Comparison of ENCODE assay signal across 10 cellular contexts in genomic region chr3:134651347-134652041, GRCh38. TPM values are rescaled to one million over a fixed set of nuclear protein-coding genes. Genes with fewer than 3 reads are reported as not detected.
DNase-seq lines count a peak whose midpoint lies in the region; ATAC-seq, FAIRE-seq and TF ChIP-seq lines count a peak whose summit lies in the region.
"Had no signal": no experiment of that assay in that cellular context is flagged by ENCODE, and none has a peak within 500 bp of the region (broad histone marks: within the 10 kb centered on the region; RNA-seq: fewer than 3 reads in every experiment).

No MANE protein-coding gene starts in this region.

- no peaks in the 10 kb centered on the region for H3K9me3 Mint-ChIP-seq in nephron
- H3K9me3 Mint-ChIP-seq in stimulated activated memory B cell treated with anti-CD40 and anti-IgM and Interleukin-4, amounts not matched to agents 10 μg/mL and 1 μg/mL and 100 μg/mL, for 72 hours, result no peaks in the 10 kb centered on the region
- H3K9me3 Mint-ChIP-seq: stimulated activated effector memory CD8-positive, alpha-beta T cell treated with anti-CD3 and anti-CD28 coated beads, Interleukin-12 subunit alpha, Interleukin-12 subunit beta, amount 100 ng/mL, for 72 hours; T-helper 1 cell treated with Interleukin-12 subunit alpha and Interleukin-12 subunit beta and Interleukin-4 antibody, amounts not matched to agents 30 μg/mL and 1 μg/mL, for 36 hours had no signal

- H3K27me3 ChIP-seq in ACC112 (ENCODE audit: insufficient read depth, low read length) (no peaks in the 10 kb centered on the region), Panc1 (ENCODE audit: control insufficient read depth, insufficient read depth, low read length) (peaks cover 27% of the 10 kb centered on the region)

- peak; percentile 10; the same call in 1 of the 2 replicates for ATAC-seq in Panc1
- no peak for ATAC-seq in stimulated activated memory B cell treated with anti-CD40 and anti-IgM and Interleukin-4, amounts not matched to agents 10 μg/mL and 1 μg/mL and 100 μg/mL, for 72 hours
- ATAC-seq: stimulated activated effector memory CD8-positive, alpha-beta T cell treated with anti-CD3 and anti-CD28 coated beads, Interleukin-12 subunit alpha, Interleukin-12 subunit beta, amount 100 ng/mL, for 72 hours had no signal

- in situ Hi-C loops in Panc1 (cut with HindIII; ENCODE audit: low pct_unique_long_range_greater_than_20kb, low sequenced_read_pairs), result no loop called here

- peak overlapping the region; percentile 79 to 84 (median 80) for H3K4me3 Mint-ChIP-seq in nephron
- no peak overlapping the region for H3K4me3 Mint-ChIP-seq in stimulated activated memory B cell treated with anti-CD40 and anti-IgM and Interleukin-4, amounts not matched to agents 10 μg/mL and 1 μg/mL and 100 μg/mL, for 72 hours
- H3K4me3 Mint-ChIP-seq: stimulated activated effector memory CD8-positive, alpha-beta T cell treated with anti-CD3 and anti-CD28 coated beads, Interleukin-12 subunit alpha, Interleukin-12 subunit beta, amount 100 ng/mL, for 72 hours; T-helper 1 cell treated with Interleukin-12 subunit alpha and Interleukin-12 subunit beta and Interleukin-4 antibody, amounts not matched to agents 30 μg/mL and 1 μg/mL, for 36 hours had no signal

- no TSS peak for BruUV-seq in Panc1 (replicated peaks; lab: Mats Ljungman, UMichigan)

- H3K27me3 Mint-ChIP-seq in nephron (ENCODE audit: low read depth), result peaks cover 74% of the 10 kb centered on the region
- H3K27me3 Mint-ChIP-seq in stimulated activated memory B cell treated with anti-CD40 and anti-IgM and Interleukin-4, amounts not matched to agents 10 μg/mL and 1 μg/mL and 100 μg/mL, for 72 hours, result peaks cover 53% of the 10 kb centered on the region

- H3K4me3 ChIP-seq in ACC112 (ENCODE audit: low read depth, low read length) (peak overlapping the region; percentile 80), Panc1 (ENCODE audit: low read depth in 2 of 2, low read length in 2 of 2) (peak overlapping the region; percentile 32 to 34)

- DNase-seq in Panc1 (ENCODE audit: low read depth, low spot score) (no peak), fibroblast of peridontal ligament (ENCODE audit: extremely low read depth) (peak; percentile 61), GM12891 (ENCODE audit: insufficient read length, low spot score) (no peak), HT-29 (ENCODE audit: low spot score) (no peak), GDM1 (lab: John Stamatoyannopoulos, UW) (no peak)

- no peak for FAIRE-seq in GM12891 (lab: Jason Lieb, UNC)

- no peak overlapping the region for H3K27ac Mint-ChIP-seq in nephron
- H3K27ac Mint-ChIP-seq in stimulated activated memory B cell treated with anti-CD40 and anti-IgM and Interleukin-4, amounts not matched to agents 10 μg/mL and 1 μg/mL and 100 μg/mL, for 72 hours, result no peak overlapping the region
- H3K27ac Mint-ChIP-seq: stimulated activated effector memory CD8-positive, alpha-beta T cell treated with anti-CD3 and anti-CD28 coated beads, Interleukin-12 subunit alpha, Interleukin-12 subunit beta, amount 100 ng/mL, for 72 hours; T-helper 1 cell treated with Interleukin-12 subunit alpha and Interleukin-12 subunit beta and Interleukin-4 antibody, amounts not matched to agents 30 μg/mL and 1 μg/mL, for 36 hours had no signal

- no peaks in the 10 kb centered on the region for H3K36me3 ChIP-seq in ACC112 (ENCODE audit: insufficient read depth, low read length)
- H3K36me3 ChIP-seq in Panc1 (ENCODE audit: control insufficient read depth, insufficient read depth, low read length), result no peaks in the 10 kb centered on the region

- CTCF ChIA-PET in Panc1 (lab: Charles Lee), result no interaction called here

- peak overlapping the region; percentile 67 for H2AFZ ChIP-seq in ACC112 (ENCODE audit: low read length, unreplicated experiment)

- intact Hi-C loops in Panc1 (cut with micrococcal nuclease; ENCODE audit: unreplicated experiment), result no loop called here

- no peak for TF ChIP-seq POLR2A in GM12891 (IDR thresholded peaks at IDR 0.05; ENCODE audit: low read depth, low read length)

- no peaks in the 10 kb centered on the region for H3K9me3 ChIP-seq in Panc1 (ENCODE audit: control insufficient read depth, insufficient read depth, low read depth, low read length)

- TF ChIP-seq CTCF in Panc1 (IDR thresholded peaks at IDR 0.05) (no peak), nephron (IDR thresholded peaks at IDR 0.05; ENCODE audit: unreplicated experiment in 3 of 3) (no peak)

- POLR2A ChIA-PET in Panc1 (lab: Charles Lee), result no interaction called here

- H3K4me1 ChIP-seq in ACC112 (ENCODE audit: control insufficient read depth, insufficient read depth, low read length, unreplicated experiment), result peaks cover 22% of the 10 kb centered on the region
- H3K4me1 ChIP-seq in Panc1 (ENCODE audit: control insufficient read depth, insufficient read depth, low read length), result peaks cover 9% of the 10 kb centered on the region

- H3K36me3 Mint-ChIP-seq in nephron (ENCODE audit: low read depth), result no peaks in the 10 kb centered on the region
- H3K36me3 Mint-ChIP-seq in stimulated activated memory B cell treated with anti-CD40 and anti-IgM and Interleukin-4, amounts not matched to agents 10 μg/mL and 1 μg/mL and 100 μg/mL, for 72 hours, result no peaks in the 10 kb centered on the region
- H3K36me3 Mint-ChIP-seq: stimulated activated effector memory CD8-positive, alpha-beta T cell treated with anti-CD3 and anti-CD28 coated beads, Interleukin-12 subunit alpha, Interleukin-12 subunit beta, amount 100 ng/mL, for 72 hours had no signal

- H3K79me2 ChIP-seq in ACC112 (ENCODE audit: control insufficient read depth, insufficient read depth, low read length, unreplicated experiment), result no peaks in the 10 kb centered on the region

- H3K4me1 Mint-ChIP-seq in nephron, result peaks cover 16% of the 10 kb centered on the region
- H3K4me1 Mint-ChIP-seq in stimulated activated memory B cell treated with anti-CD40 and anti-IgM and Interleukin-4, amounts not matched to agents 10 μg/mL and 1 μg/mL and 100 μg/mL, for 72 hours, result peaks cover 7% of the 10 kb centered on the region

- H3K27ac ChIP-seq in ACC112 (ENCODE audit: low read depth, low read length) (peak overlapping the region; percentile 94), Panc1 (ENCODE audit: low read length) (no peak overlapping the region)

TF ChIP-seq in GM12891, 5 proteins besides CTCF, POLR2A, EP300 and RAD21:
- TF ChIP-seq POLR2AphosphoS5 (IDR thresholded peaks at IDR 0.05; ENCODE audit: low read depth, low read length) (no peak), SPI1 (IDR thresholded peaks at IDR 0.05; ENCODE audit: low read depth, low read length) (no peak), TAF1 (IDR thresholded peaks at IDR 0.05; ENCODE audit: low read depth, low read length) (no peak), PAX5 (IDR thresholded peaks at IDR 0.05; ENCODE audit: insufficient read depth, low read length, severe bottlenecking) (no peak), POU2F2 (IDR thresholded peaks at IDR 0.05; ENCODE audit: low read depth, low read length) (no peak)

RNA-seq across cellular contexts. Expression of gene KY, which starts 0.7 kb away (rescaled TPM):
- total RNA-seq in Panc1 (2021; ENCODE audit: unreplicated experiment), result not detected
- not detected for polyA plus RNA-seq in Panc1 (2012; ENCODE audit: insufficient read length)
- not detected for polyA plus RNA-seq in GM12891 (2012; ENCODE audit: low read depth, missing spikeins)
- total RNA-seq in HT-29 (2014; rRNA removed; shearing (Covaris generic)), result not detected in 2 replicates
